Comparison of ENCODE assay signal across 20 cellular contexts in genomic region chr14:101594511-101595148, GRCh38. TPM values are rescaled to one million over a fixed set of nuclear protein-coding genes. Genes with fewer than 3 reads are reported as not detected.
DNase-seq lines count a peak whose midpoint lies in the region; ATAC-seq, FAIRE-seq and TF ChIP-seq lines count a peak whose summit lies in the region.
"Had no signal": no experiment of that assay in that cellular context is flagged by ENCODE, and none has a peak within 500 bp of the region (broad histone marks: within the 10 kb centered on the region; RNA-seq: fewer than 3 reads in every experiment).

No MANE protein-coding gene starts in this region.

- TF ChIP-seq CTCF in natural killer cell (IDR thresholded peaks at IDR 0.05): no peak

- no peak overlapping the region for H3K4me3 Mint-ChIP-seq in activated naive CD4-positive, alpha-beta T cell treated with anti-CD3 and anti-CD28 coated beads, Interleukin-2, amount 10 ng/mL, durations not matched to agents 7 days and 5 days
- no peak overlapping the region for H3K4me3 Mint-ChIP-seq in activated naive CD4-positive, alpha-beta T cell treated with anti-CD3 and anti-CD28 coated beads for 36 hours
- H3K4me3 Mint-ChIP-seq in CD4-positive, alpha-beta memory T cell: peak overlapping the region in 2 of 8 donors; percentile 17 to 68
- H3K4me3 Mint-ChIP-seq in central memory CD8-positive, alpha-beta T cell: no peak overlapping the region
- no peak overlapping the region for H3K4me3 Mint-ChIP-seq in natural killer cell

- H3K27ac Mint-ChIP-seq in activated naive CD4-positive, alpha-beta T cell treated with anti-CD3 and anti-CD28 coated beads, Interleukin-2, amount 10 ng/mL, durations not matched to agents 7 days and 5 days: peak overlapping the region; percentile 56
- no peak overlapping the region for H3K27ac Mint-ChIP-seq in activated naive CD4-positive, alpha-beta T cell treated with anti-CD3 and anti-CD28 coated beads for 36 hours
- H3K27ac Mint-ChIP-seq in CD4-positive, alpha-beta memory T cell: peak overlapping the region in 6 of 7 donors; percentile 42 to 87 (median 78)
- peak overlapping the region; percentile 18 for H3K27ac Mint-ChIP-seq in central memory CD8-positive, alpha-beta T cell (ENCODE audit: low read depth)
- peak overlapping the region; percentile 83 to 93 for H3K27ac Mint-ChIP-seq in natural killer cell

- H3K4me1 ChIP-seq in CD4-positive, alpha-beta memory T cell (ENCODE audit: insufficient read depth, low read length): peaks cover 28% of the 10 kb centered on the region

- no peaks in the 10 kb centered on the region for H3K9me3 ChIP-seq in CD4-positive, alpha-beta memory T cell (ENCODE audit: control insufficient read depth in 1 of 2, low read length in 2 of 2)

- no peak for TF ChIP-seq POLR2A in GM12892 (IDR thresholded peaks at IDR 0.05; ENCODE audit: low read depth, low read length)

- H3K4me3 ChIP-seq in CD4-positive, alpha-beta memory T cell (ENCODE audit: low read length in 2 of 2): no peak overlapping the region
- H3K4me3 ChIP-seq: K562 had no signal

- H3K27me3 ChIP-seq in CD4-positive, alpha-beta memory T cell (ENCODE audit: insufficient read depth, low read length): no peaks in the 10 kb centered on the region

- no peak for DNase-seq in activated naive CD4-positive, alpha-beta T cell treated with anti-CD3 and anti-CD28 coated beads, Interleukin-2, amount 10 ng/mL, durations not matched to agents 7 days and 5 days
- DNase-seq in activated naive CD4-positive, alpha-beta T cell treated with anti-CD3 and anti-CD28 coated beads for 36 hours: no peak
- DNase-seq in CD4-positive, alpha-beta memory T cell: no peak
- no peak for DNase-seq in central memory CD8-positive, alpha-beta T cell (ENCODE audit: low spot score in 2 of 2)
- no peak for DNase-seq in natural killer cell
- no peak for DNase-seq in HPDE6-E6E7 (ENCODE audit: extremely low spot score)
- DNase-seq in GM12892 (ENCODE audit: insufficient read length): no peak
- DNase-seq: DND-41, HCEC 1CT, MV-4-11, NCI-H1417, NCI-H1930, NCI-H2171, NCI-H446, NCI-H748 treated with DMSO at 0.1 percent for 48 hours had no signal

- H3K36me3 ChIP-seq in CD4-positive, alpha-beta memory T cell (ENCODE audit: insufficient read depth, low read length): no peaks in the 10 kb centered on the region

- no peak for ATAC-seq in central memory CD8-positive, alpha-beta T cell (replicated peaks; ENCODE audit: extremely low read depth, poor library complexity, severe bottlenecking)
- ATAC-seq in natural killer cell (no peak), HG03196 (IDR thresholded peaks at IDR 0.05; ENCODE audit: unreplicated experiment) (no peak)
- ATAC-seq: K562 had no signal

- peaks cover 25% of the 10 kb centered on the region for H3K27me3 Mint-ChIP-seq in activated naive CD4-positive, alpha-beta T cell treated with anti-CD3 and anti-CD28 coated beads, Interleukin-2, amount 10 ng/mL, durations not matched to agents 7 days and 5 days
- H3K27me3 Mint-ChIP-seq in activated naive CD4-positive, alpha-beta T cell treated with anti-CD3 and anti-CD28 coated beads for 36 hours (ENCODE audit: low read depth): no peaks in the 10 kb centered on the region
- no peaks in the 10 kb centered on the region for H3K27me3 Mint-ChIP-seq in CD4-positive, alpha-beta memory T cell
- no peaks in the 10 kb centered on the region for H3K27me3 Mint-ChIP-seq in central memory CD8-positive, alpha-beta T cell
- no peaks in the 10 kb centered on the region for H3K27me3 Mint-ChIP-seq in natural killer cell (ENCODE audit: low read depth in 2 of 2)

- no peak overlapping the region for H3K27ac ChIP-seq in CD4-positive, alpha-beta memory T cell (ENCODE audit: low read depth, low read length)
- H3K27ac ChIP-seq: RWPE1 had no signal

- FAIRE-seq in GM12892 (lab: Jason Lieb, UNC): no peak
- FAIRE-seq: G401.6, K562 had no signal

- H3K36me3 Mint-ChIP-seq in activated naive CD4-positive, alpha-beta T cell treated with anti-CD3 and anti-CD28 coated beads, Interleukin-2, amount 10 ng/mL, durations not matched to agents 7 days and 5 days: peaks cover 19% of the 10 kb centered on the region
- H3K36me3 Mint-ChIP-seq in activated naive CD4-positive, alpha-beta T cell treated with anti-CD3 and anti-CD28 coated beads for 36 hours (ENCODE audit: low read depth): peaks cover 3% of the 10 kb centered on the region
- H3K36me3 Mint-ChIP-seq in CD4-positive, alpha-beta memory T cell: no peaks in the 10 kb centered on the region
- no peaks in the 10 kb centered on the region for H3K36me3 Mint-ChIP-seq in central memory CD8-positive, alpha-beta T cell (ENCODE audit: insufficient read depth)
- H3K36me3 Mint-ChIP-seq in natural killer cell: no peaks in the 10 kb centered on the region

- intact Hi-C loops in activated naive CD4-positive, alpha-beta T cell treated with anti-CD3 and anti-CD28 coated beads for 36 hours (cut with micrococcal nuclease): no loop called here
- intact Hi-C loops in CD4-positive, alpha-beta memory T cell (cut with micrococcal nuclease): no loop called here
- intact Hi-C loops in natural killer cell (cut with micrococcal nuclease): no loop called here

- POLR2A ChIA-PET in CD4-positive, alpha-beta memory T cell (lab: Charles Lee; ENCODE audit: partially characterized antibody): no interaction called here

- peaks cover 37% of the 10 kb centered on the region for H3K4me1 Mint-ChIP-seq in activated naive CD4-positive, alpha-beta T cell treated with anti-CD3 and anti-CD28 coated beads, Interleukin-2, amount 10 ng/mL, durations not matched to agents 7 days and 5 days
- peaks cover 35% of the 10 kb centered on the region for H3K4me1 Mint-ChIP-seq in activated naive CD4-positive, alpha-beta T cell treated with anti-CD3 and anti-CD28 coated beads for 36 hours (ENCODE audit: low read depth)
- H3K4me1 Mint-ChIP-seq in CD4-positive, alpha-beta memory T cell: peaks cover 28 to 58% (median 43%) of the 10 kb centered on the region in 4 donors
- H3K4me1 Mint-ChIP-seq in central memory CD8-positive, alpha-beta T cell: peaks cover 47% of the 10 kb centered on the region
- peaks cover 51 to 52% of the 10 kb centered on the region in 2 donors for H3K4me1 Mint-ChIP-seq in natural killer cell

- CTCF ChIA-PET in activated naive CD4-positive, alpha-beta T cell treated with anti-CD3 and anti-CD28 coated beads, Interleukin-2, amount 10 ng/mL, durations not matched to agents 7 days and 5 days (lab: Charles Lee): no interaction called here
- CTCF ChIA-PET in activated naive CD4-positive, alpha-beta T cell treated with anti-CD3 and anti-CD28 coated beads for 36 hours (lab: Charles Lee): interaction anchor here (0.7 kb wide), 1 partner anchor 93 kb away, joined by 3 read pairs; no protein-coding TSS in a partner anchor
- CTCF ChIA-PET in CD4-positive, alpha-beta memory T cell (lab: Charles Lee; ENCODE audit: partially characterized antibody): no interaction called here

- H3K9me3 Mint-ChIP-seq in activated naive CD4-positive, alpha-beta T cell treated with anti-CD3 and anti-CD28 coated beads, Interleukin-2, amount 10 ng/mL, durations not matched to agents 7 days and 5 days: peaks cover 36% of the 10 kb centered on the region
- peaks cover 5% of the 10 kb centered on the region for H3K9me3 Mint-ChIP-seq in activated naive CD4-positive, alpha-beta T cell treated with anti-CD3 and anti-CD28 coated beads for 36 hours
- peaks cover 0 to 8% (median 0%) of the 10 kb centered on the region in 8 donors for H3K9me3 Mint-ChIP-seq in CD4-positive, alpha-beta memory T cell
- no peaks in the 10 kb centered on the region for H3K9me3 Mint-ChIP-seq in central memory CD8-positive, alpha-beta T cell
- no peaks in the 10 kb centered on the region for H3K9me3 Mint-ChIP-seq in natural killer cell

RNA-seq across cellular contexts. Expression of gene DIO3, which starts 33.3 kb away (rescaled TPM):
- not detected for total RNA-seq in activated naive CD4-positive, alpha-beta T cell treated with anti-CD3 and anti-CD28 coated beads for 36 hours
- not detected for total RNA-seq in CD4-positive, alpha-beta memory T cell
- polyA plus RNA-seq in CD4-positive, alpha-beta memory T cell: not detected
- total RNA-seq in natural killer cell: not detected
- not detected for polyA plus RNA-seq in GM12892 (2012; ENCODE audit: missing spikeins)
- total RNA-seq: A673, K562 had no signal
- polyA plus RNA-seq: K562 had no signal
